Comparison of ENCODE assay signal across 20 cellular contexts in the genomic region with DNA sequence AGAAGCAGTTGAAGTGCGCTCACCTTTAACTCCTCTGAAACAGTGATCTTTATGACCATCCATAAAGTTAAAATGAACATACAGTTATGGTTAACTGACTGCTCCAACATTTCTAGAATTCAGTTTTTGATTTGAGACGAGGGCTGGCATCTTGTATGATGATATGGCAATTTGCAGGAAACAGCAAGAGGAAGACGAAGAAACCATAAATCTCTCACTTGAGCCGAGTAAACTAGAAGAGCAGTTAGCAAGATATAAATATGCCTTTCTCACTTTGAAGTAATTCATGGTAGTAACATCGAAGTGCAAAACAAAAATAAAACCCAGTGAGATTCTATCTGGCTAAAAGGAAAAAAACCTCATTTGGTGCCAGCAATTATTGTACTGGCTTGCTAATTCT.
DNase-seq lines count a peak whose midpoint lies in the region; ATAC-seq and TF ChIP-seq lines count a peak whose summit lies in the region.
"Had no signal": no experiment of that assay in that cellular context is flagged by ENCODE, and none has a peak within 500 bp of the region (broad histone marks: within the 10 kb centered on the region; RNA-seq: fewer than 3 reads in every experiment).

No MANE protein-coding gene starts in this region.

- no peaks in the 10 kb centered on the region for H3K9me3 Mint-ChIP-seq in MCF 10A (ENCODE audit: unreplicated experiment)

- H3K9me3 ChIP-seq in breast epithelium (no peaks in the 10 kb centered on the region), mucosa of descending colon (no peaks in the 10 kb centered on the region), tibial artery (no peaks in the 10 kb centered on the region)
- H3K9me3 ChIP-seq: MG63, SK-N-SH had no signal

- intact Hi-C loops in MCF 10A (cut with micrococcal nuclease) (no loop called here), breast epithelium (cut with DNase I; ENCODE audit: low total_unique reads) (loop anchor here (5.0 kb wide), 1 partner anchor 715 kb away; no protein-coding TSS in a partner anchor), mucosa of descending colon (cut with DNase I, micrococcal nuclease) (no loop called here), tibial artery (cut with DNase I; ENCODE audit: low total_unique reads) (no loop called here)

- H3K27me3 Mint-ChIP-seq in MCF 10A (ENCODE audit: insufficient read depth, unreplicated experiment) = no peaks in the 10 kb centered on the region

- TF ChIP-seq CTCF in MCF 10A (IDR thresholded peaks at IDR 0.05; ENCODE audit: unreplicated experiment) = no peak
- no peak for TF ChIP-seq CTCF in breast epithelium (IDR thresholded peaks at IDR 0.05)
- TF ChIP-seq CTCF in mucosa of descending colon (IDR thresholded peaks at IDR 0.05) = no peak
- no peak for TF ChIP-seq CTCF in tibial artery (IDR thresholded peaks at IDR 0.05)

- no peak overlapping the region for H3K4me3 Mint-ChIP-seq in MCF 10A (ENCODE audit: unreplicated experiment)

- peak overlapping the region; percentile 28 for H3K27ac Mint-ChIP-seq in MCF 10A (ENCODE audit: low read depth, unreplicated experiment)

- ATAC-seq in mucosa of descending colon (peak; percentile 37), GM19463 (IDR thresholded peaks at IDR 0.05; ENCODE audit: unreplicated experiment) (no peak)
- ATAC-seq: PC-3 had no signal

- CTCF ChIA-PET in MCF 10A (lab: Yijun Ruan, JAX) = no interaction called here

- POLR2A ChIA-PET in MCF 10A (lab: Yijun Ruan, JAX) = no interaction called here

- no peaks in the 10 kb centered on the region for H3K36me3 ChIP-seq in breast epithelium
- no peaks in the 10 kb centered on the region for H3K36me3 ChIP-seq in mucosa of descending colon (ENCODE audit: low read depth)
- no peaks in the 10 kb centered on the region for H3K36me3 ChIP-seq in tibial artery

- DNase-seq in MCF 10A (ENCODE audit: unreplicated experiment) (no peak), breast epithelium (ENCODE audit: low spot score in 2 of 2) (no peak), dermis blood vessel endothelial cell (peak; percentile 14), mucosa of descending colon (no peak), tibial artery (no peak), D341Med (ENCODE audit: low spot score) (no peak), activated T-cell treated with anti-CD3 and anti-CD28 coated beads for 4 hours (no peak)
- DNase-seq: MG63, NCI-H1048, NCI-H1436, NCI-H1930, NCI-H226, NCI-H524, NCI-H82, PC-3, RPMI8226, SHP77 treated with DMSO at 0.1 percent for 48 hours, SK-N-SH had no signal

- no peaks in the 10 kb centered on the region for H3K36me3 Mint-ChIP-seq in MCF 10A (ENCODE audit: insufficient read depth, unreplicated experiment)

- no TSS peak for BruUV-seq in MCF 10A (replicated peaks; lab: Mats Ljungman, UMichigan)

- H3K4me3 ChIP-seq in breast epithelium (no peak overlapping the region), mucosa of descending colon (no peak overlapping the region), tibial artery (no peak overlapping the region)
- H3K4me3 ChIP-seq: MG63 had no signal

- no peaks in the 10 kb centered on the region for H3K4me1 ChIP-seq in breast epithelium
- H3K4me1 ChIP-seq in mucosa of descending colon (ENCODE audit: low read depth) = peaks cover 3% of the 10 kb centered on the region
- peaks cover 0 to 45% (median 16%) of the 10 kb centered on the region in 4 donors for H3K4me1 ChIP-seq in tibial artery

- no peak for TF ChIP-seq POLR2A in breast epithelium (IDR thresholded peaks at IDR 0.05)

- H3K4me1 Mint-ChIP-seq in MCF 10A (ENCODE audit: insufficient read depth, unreplicated experiment) = peaks cover 5% of the 10 kb centered on the region

- H3K27ac ChIP-seq in breast epithelium (no peak overlapping the region), tibial artery (peak overlapping the region; percentile 20 to 62)
- H3K27ac ChIP-seq: KMS-11 had no signal

- H3K27me3 ChIP-seq in breast epithelium (no peaks in the 10 kb centered on the region), tibial artery (no peaks in the 10 kb centered on the region)
- H3K27me3 ChIP-seq: MG63 had no signal

Comparison
In these comparisons a context has a peak if more than half of its experiments do, and no peak if none do; other contexts are left out.
1. H3K27ac ChIP-seq: peak in tibial artery (2 of 2); none in breast epithelium (0 of 2).